ENCODE assay signal across 18 cellular contexts in genomic region chr2:112813043-112813966, GRCh38. TPM values are rescaled to one million over a fixed set of nuclear protein-coding genes. Genes with fewer than 3 reads are reported as not detected.
DNase-seq lines count a peak whose midpoint lies in the region; ATAC-seq, FAIRE-seq and TF ChIP-seq lines count a peak whose summit lies in the region.
"Had no signal": no experiment of that assay in that cellular context is flagged by ENCODE, and none has a peak within 500 bp of the region (broad histone marks: within the 10 kb centered on the region; RNA-seq: fewer than 3 reads in every experiment).

No MANE protein-coding gene starts in this region.

- H3K27ac ChIP-seq in ACC112 (ENCODE audit: low read depth, low read length) (peak overlapping the region; percentile 99), K562 (ENCODE audit: extremely low read depth, low read depth, low read length) (peak overlapping the region; percentile 42; the same call in 2 of the 3 replicates), foreskin keratinocyte (peak overlapping the region; percentile 90), caudate nucleus (ENCODE audit: low read depth, low read length) (no peak overlapping the region)
- H3K27ac ChIP-seq: KMS-11 had no signal

- peaks cover 39% of the 10 kb centered on the region for H3K4me1 ChIP-seq in ACC112 (ENCODE audit: control insufficient read depth, insufficient read depth, low read length, unreplicated experiment)
- peaks cover 0 to 29% of the 10 kb centered on the region in 2 experiments; a peak in 3 of 5 replicates for H3K4me1 ChIP-seq in K562 (replicated peaks in 1 of 2; ENCODE audit: control insufficient read depth in 2 of 2, insufficient read depth in 2 of 2, low read length in 2 of 2)
- peaks cover 44% of the 10 kb centered on the region for H3K4me1 ChIP-seq in foreskin keratinocyte

- no peak for TF ChIP-seq EP300 in K562 (IDR thresholded peaks at IDR 0.05; ENCODE audit: low read length)

- H3K4me3 Mint-ChIP-seq in Calu3 (ENCODE audit: low read depth, unreplicated experiment): peak overlapping the region; percentile 10
- H3K4me3 Mint-ChIP-seq: effector memory CD8-positive, alpha-beta T cell had no signal

- H3K27me3 Mint-ChIP-seq in Calu3 (ENCODE audit: unreplicated experiment): no peaks in the 10 kb centered on the region
- H3K27me3 Mint-ChIP-seq: effector memory CD8-positive, alpha-beta T cell had no signal

- H4K20me1 ChIP-seq in K562 (replicated peaks; ENCODE audit: control insufficient read depth, insufficient read depth, low read length): no peaks in the 10 kb centered on the region

- POLR2A ChIA-PET in K562 (lab: Yijun Ruan, JAX): interaction anchor here (0.7 to 1.5 kb wide), 3 partner anchors 12 to 19 kb away, joined by 3 to 4 read pairs (median 4); no protein-coding TSS in a partner anchor

- BruUV-seq in Calu3 (replicated peaks; lab: Mats Ljungman, UMichigan): no TSS peak
- BruUV-seq in K562 (replicated peaks; lab: Mats Ljungman, UMichigan): no TSS peak

- no peak for TF ChIP-seq CTCF in Calu3 (IDR thresholded peaks at IDR 0.05; ENCODE audit: unreplicated experiment)
- no peak for TF ChIP-seq CTCF in K562 (IDR thresholded peaks at IDR 0.05 in 2 of 3, conservative IDR thresholded peaks at IDR 0.05 in 1 of 3; ENCODE audit: insufficient read depth in 2 of 3, low read depth in 1 of 3, low read length in 3 of 3)
- TF ChIP-seq CTCF in foreskin keratinocyte (conservative IDR thresholded peaks at IDR 0.05): no peak

- peaks cover 23% of the 10 kb centered on the region for H3K36me3 Mint-ChIP-seq in Calu3 (ENCODE audit: insufficient read depth, unreplicated experiment)

- H3K27ac Mint-ChIP-seq in Calu3 (ENCODE audit: unreplicated experiment): peak overlapping the region; percentile 89

- CTCF ChIA-PET in Calu3 (lab: Charles Lee): interaction anchor here (1.1 kb wide), 2 partner anchors 68 to 72 kb away, joined by 3 to 4 read pairs; no protein-coding TSS in a partner anchor
- CTCF ChIA-PET in K562 (lab: Yijun Ruan, JAX; ENCODE audit: low intra/inter-chr PET ratio): no interaction called here

- no peak for TF ChIP-seq RAD21 in K562 (CRISPR knock-in tag; conservative IDR thresholded peaks at IDR 0.05 in 1 of 2, IDR thresholded peaks at IDR 0.05 in 1 of 2)

- H3K4me1 Mint-ChIP-seq in Calu3 (ENCODE audit: low read depth, unreplicated experiment): peaks cover 76% of the 10 kb centered on the region

- H3K9me3 Mint-ChIP-seq in Calu3 (ENCODE audit: low read depth, unreplicated experiment): peaks cover 4% of the 10 kb centered on the region
- H3K9me3 Mint-ChIP-seq: effector memory CD8-positive, alpha-beta T cell had no signal

- H3K9me3 ChIP-seq in K562 (replicated peaks; ENCODE audit: control insufficient read depth, insufficient read depth, low read depth, low read length): no peaks in the 10 kb centered on the region
- H3K9me3 ChIP-seq in MG63: no peaks in the 10 kb centered on the region

- ATAC-seq in K562 (peak; percentile 54), foreskin keratinocyte (no peak), GM21723 (IDR thresholded peaks at IDR 0.05; ENCODE audit: unreplicated experiment) (no peak)
- ATAC-seq: effector memory CD8-positive, alpha-beta T cell had no signal

- H3K27me3 ChIP-seq in ACC112 (ENCODE audit: insufficient read depth, low read length) (no peaks in the 10 kb centered on the region), K562 (ENCODE audit: control insufficient read depth in 2 of 2, insufficient read depth in 2 of 2, low read length in 2 of 2) (no peaks in the 10 kb centered on the region), foreskin keratinocyte (no peaks in the 10 kb centered on the region), MG63 (no peaks in the 10 kb centered on the region)

- no peaks in the 10 kb centered on the region for H3K9me1 ChIP-seq in K562 (ENCODE audit: control insufficient read depth, insufficient read depth, low read length)

- H2AFZ ChIP-seq in ACC112 (ENCODE audit: low read length, unreplicated experiment) (no peak overlapping the region), K562 (ENCODE audit: low read depth, low read length) (peak overlapping the region; percentile 85)

- peak; percentile 26 for FAIRE-seq in K562 (lab: Jason Lieb, UNC)

- DNase-seq in Calu3: no peak
- peak; percentile 28 to 51 (median 32) for DNase-seq in K562 (ENCODE audit: extremely low read depth in 1 of 4, low spot score in 3 of 4)
- no peak for DNase-seq in foreskin keratinocyte
- DNase-seq in MG63: no peak
- no peak for DNase-seq in mucosa of gallbladder (ENCODE audit: low spot score)
- no peak for DNase-seq in caudate nucleus (lab: John Stamatoyannopoulos, UW)
- DNase-seq: activated CD8-positive, alpha-beta memory T cell treated with anti-CD3 and anti-CD28 coated beads for 24 hours; effector memory CD8-positive, alpha-beta T cell; foreskin melanocyte; NCI-H1092; NCI-H524 treated with DMSO at 0.1 percent for 48 hours; occipital lobe; stimulated activated CD4-positive, alpha-beta T cell treated with anti-CD3 and anti-CD28 coated beads, Interleukin-2, amount 100 ng/mL, for 24 hours had no signal

- no peaks in the 10 kb centered on the region for H3K79me2 ChIP-seq in ACC112 (ENCODE audit: control insufficient read depth, insufficient read depth, low read length, unreplicated experiment)
- no peaks in the 10 kb centered on the region for H3K79me2 ChIP-seq in K562 (ENCODE audit: control insufficient read depth, insufficient read depth, low read length)

- no peak for TF ChIP-seq POLR2A in K562 (conservative IDR thresholded peaks at IDR 0.05)

- 11% methylated on average over 13 of the region's 13 CpGs for WGBS in K562 (ENCODE audit: insufficient coverage, low coverage, missing lambda C conversion rate)

- intact Hi-C loops in Calu3 (cut with micrococcal nuclease; ENCODE audit: unreplicated experiment): loop anchor here (5.0 kb wide), 2 partner anchors 54 to 69 kb away; no protein-coding TSS in a partner anchor
- intact Hi-C loops in K562 (cut with micrococcal nuclease): no loop called here

- H3K4me3 ChIP-seq in ACC112 (ENCODE audit: low read depth, low read length) (no peak overlapping the region), K562 (no peak overlapping the region), MG63 (no peak overlapping the region)

- H3K4me2 ChIP-seq in K562 (ENCODE audit: insufficient read depth, low read length): peak overlapping the region; percentile 71
- H3K4me2 ChIP-seq: KMS-11 had no signal

- in situ Hi-C loops in K562 (cut with MboI): no loop called here

- H3K36me3 ChIP-seq in ACC112 (ENCODE audit: insufficient read depth, low read length) (no peaks in the 10 kb centered on the region), K562 (ENCODE audit: control insufficient read depth, insufficient read depth, low read length) (no peaks in the 10 kb centered on the region), MG63 (no peaks in the 10 kb centered on the region)

- H3K9ac ChIP-seq in K562 (ENCODE audit: insufficient read depth in 1 of 2, low read depth in 2 of 2, low read length in 2 of 2): peak overlapping the region in 1 of 2 experiments; percentile 43; a peak in 1 of 4 replicates
- H3K9ac ChIP-seq: KMS-11 had no signal

RNA-seq across cellular contexts. Expression of gene IL1B, which starts 23.3 kb away (rescaled TPM):
- total RNA-seq in Calu3 (2022) (4.1 and 15.5 TPM in 2 replicates), K562 (2014; rRNA removed) (not detected in 2 replicates), K562 (2014; rRNA removed; fragmentation: Illumina TruSeq; extraction: Trizol) (not detected in 2 replicates), K562 (2015; rRNA removed; fragmentation: Illumina TruSeq; extraction: Trizol) (0.29 TPM in 1 of 2 replicates, not detected in the other), K562 (2021) (not detected in 2 replicates), foreskin keratinocyte (84.8 and 98.9 TPM in 2 replicates), mucosa of gallbladder (33.2 TPM)
- not detected in 2 replicates for total RNA-seq in K562 (2011; cell fraction: chromatin; rRNA removed; ENCODE audit: low replicate concordance)
- not detected in 2 replicates for total RNA-seq in K562 (2011; cell fraction: nucleolus; rRNA removed)
- not detected in 2 replicates for total RNA-seq in K562 (2011; cell fraction: nucleoplasm; rRNA removed)
- polyA plus RNA-seq in K562 (2011; rRNA removed) (0.09 TPM in 1 of 2 replicates, not detected in the other), K562 (2014; fragmentation: Illumina TruSeq; extraction: Trizol) (not detected in 2 replicates), K562 (2014; fragmentation: Nextera tagmentation; extraction: Ambion mirVana) (not detected), K562 (2014; rRNA removed) (not detected in 2 replicates), foreskin keratinocyte (69.6 and 88.5 TPM in 2 replicates)
- polyA plus RNA-seq in K562 (2011; cell fraction: cytosol; rRNA removed): not detected in 2 replicates
- not detected in 2 replicates for polyA plus RNA-seq in K562 (2011; cell fraction: nucleus; rRNA removed)
- polyA plus RNA-seq in K562 (2012): 0.06 and 0.13 TPM in 2 replicates
- not detected in 2 replicates for polyA minus RNA-seq in K562 (2011; rRNA and poly(A)+ RNA removed)
- polyA minus RNA-seq in K562 (2011; cell fraction: cytosol; rRNA and poly(A)+ RNA removed): not detected in 2 replicates
- not detected in 2 replicates for polyA minus RNA-seq in K562 (2011; cell fraction: nucleus; rRNA and poly(A)+ RNA removed)
- 15.8 and 21.6 TPM in 2 replicates for total RNA-seq in MG63 (2014; rRNA removed; shearing (Covaris generic); ENCODE audit: low replicate concordance)
- total RNA-seq: T-helper 2 cell treated with Interferon-gamma antibody and Interleukin-4, amounts not matched to agents 100 ng/mL and 5 ng/mL, for 36 hours had no signal

RNA-seq across cellular contexts. Expression of gene IL1A, which starts 29.0 kb away (rescaled TPM):
- total RNA-seq in Calu3 (2022) (6.4 and 14.4 TPM in 2 replicates), K562 (2014; rRNA removed) (0.14 TPM in 1 of 2 replicates, not detected in the other), K562 (2014; rRNA removed; fragmentation: Illumina TruSeq; extraction: Trizol) (0.15 and 0.19 TPM in 2 replicates), K562 (2015; rRNA removed; fragmentation: Illumina TruSeq; extraction: Trizol) (0.08 TPM in 1 of 2 replicates, not detected in the other), K562 (2021) (0.09 TPM in 1 of 2 replicates, not detected in the other), foreskin keratinocyte (263 and 311 TPM in 2 replicates), mucosa of gallbladder (0.66 TPM)
- total RNA-seq in K562 (2011; cell fraction: chromatin; rRNA removed; ENCODE audit: low replicate concordance): 0.32 TPM in 1 of 2 replicates, not detected in the other
- total RNA-seq in K562 (2011; cell fraction: nucleolus; rRNA removed): not detected in 2 replicates
- total RNA-seq in K562 (2011; cell fraction: nucleoplasm; rRNA removed): 0.46 TPM in 1 of 2 replicates, not detected in the other
- polyA plus RNA-seq in K562 (2011; rRNA removed) (0.07 and 0.09 TPM in 2 replicates), K562 (2014; fragmentation: Illumina TruSeq; extraction: Trizol) (0.08 and 0.15 TPM in 2 replicates), K562 (2014; fragmentation: Nextera tagmentation; extraction: Ambion mirVana) (under 1 TPM in 1 of 2 experiments, not detected in 1; 0.27 TPM), K562 (2014; rRNA removed) (0.03 TPM in 1 of 2 replicates, not detected in the other), foreskin keratinocyte (156 and 231 TPM in 2 replicates)
- 0.09 TPM in 1 of 2 replicates, not detected in the other for polyA plus RNA-seq in K562 (2011; cell fraction: cytosol; rRNA removed)
- 0.11 and 0.13 TPM in 2 replicates for polyA plus RNA-seq in K562 (2011; cell fraction: nucleus; rRNA removed)
- 0.30 and 1.4 TPM in 2 replicates for polyA plus RNA-seq in K562 (2012)
- polyA minus RNA-seq in K562 (2011; rRNA and poly(A)+ RNA removed): 0.07 TPM in 1 of 2 replicates, not detected in the other
- not detected in 2 replicates for polyA minus RNA-seq in K562 (2011; cell fraction: cytosol; rRNA and poly(A)+ RNA removed)
- polyA minus RNA-seq in K562 (2011; cell fraction: nucleus; rRNA and poly(A)+ RNA removed): not detected in 2 replicates
- 2.1 TPM in 1 of 2 replicates, not detected in the other for total RNA-seq in MG63 (2014; rRNA removed; shearing (Covaris generic); ENCODE audit: low replicate concordance)
- total RNA-seq: occipital lobe, subcutaneous adipose tissue had no signal

RNA-seq across cellular contexts. Expression of gene CKAP2L, which starts 48.9 kb away (rescaled TPM):
- total RNA-seq in Calu3 (2022) (27.4 and 42.5 TPM in 2 replicates), K562 (2014; rRNA removed) (10.4 and 12.3 TPM in 2 replicates), K562 (2014; rRNA removed; fragmentation: Illumina TruSeq; extraction: Trizol) (14.2 and 16.9 TPM in 2 replicates), K562 (2015; rRNA removed; fragmentation: Illumina TruSeq; extraction: Trizol) (11.5 and 12.1 TPM in 2 replicates), K562 (2021) (17.6 and 18.6 TPM in 2 replicates), foreskin keratinocyte (30.1 and 40.8 TPM in 2 replicates), mucosa of gallbladder (1.5 TPM)
- total RNA-seq in K562 (2011; cell fraction: chromatin; rRNA removed; ENCODE audit: low replicate concordance): 12.0 and 31.2 TPM in 2 replicates
- total RNA-seq in K562 (2011; cell fraction: nucleolus; rRNA removed): 9.5 and 10.3 TPM in 2 replicates
- 20.5 and 28.5 TPM in 2 replicates for total RNA-seq in K562 (2011; cell fraction: nucleoplasm; rRNA removed)
- polyA plus RNA-seq in K562 (2011; rRNA removed) (15.8 and 18.5 TPM in 2 replicates), K562 (2014; fragmentation: Illumina TruSeq; extraction: Trizol) (20.3 and 21.9 TPM in 2 replicates), K562 (2014; fragmentation: Nextera tagmentation; extraction: Ambion mirVana) (10 to 100 TPM; 14.1 to 14.9 TPM), K562 (2014; rRNA removed) (10.9 and 13.2 TPM in 2 replicates), foreskin keratinocyte (9.2 and 13.4 TPM in 2 replicates)
- 2.9 and 6.0 TPM in 2 replicates for polyA plus RNA-seq in K562 (2011; cell fraction: cytosol; rRNA removed)
- 7.2 and 9.8 TPM in 2 replicates for polyA plus RNA-seq in K562 (2011; cell fraction: nucleus; rRNA removed)
- polyA plus RNA-seq in K562 (2012): 12.2 and 19.9 TPM in 2 replicates
- 21.9 and 31.4 TPM in 2 replicates for polyA minus RNA-seq in K562 (2011; rRNA and poly(A)+ RNA removed)
- 4.9 and 6.4 TPM in 2 replicates for polyA minus RNA-seq in K562 (2011; cell fraction: cytosol; rRNA and poly(A)+ RNA removed)
- polyA minus RNA-seq in K562 (2011; cell fraction: nucleus; rRNA and poly(A)+ RNA removed): 12.3 and 21.2 TPM in 2 replicates
- 19.4 and 19.9 TPM in 2 replicates for total RNA-seq in MG63 (2014; rRNA removed; shearing (Covaris generic); ENCODE audit: low replicate concordance)

Comparison
In these comparisons a context has a peak if more than half of its experiments do, and no peak if none do; other contexts are left out.
1. DNase-seq: peak in K562 (4 of 4); none in Calu3 (single experiment), foreskin keratinocyte (0 of 2), MG63 (single experiment), mucosa of gallbladder (single experiment) and caudate nucleus (0 of 61).
2. RNA of gene IL1A, which starts 29.0 kb away (total RNA-seq): 263 to 311 TPM in foreskin keratinocyte; 6.4 to 14.4 TPM in Calu3, 2.1 TPM in MG63, 0.66 TPM in mucosa of gallbladder (single experiment) and 0.08 to 0.46 TPM in K562; every median in the first group is over 10 times any median in the second.